ENCODE assay signal across 2 cellular contexts in genomic region chr2:85429924-85430289, GRCh38.
TF ChIP-seq lines count a peak whose summit lies in the region.

No MANE protein-coding gene starts in this region.

TF ChIP-seq in A549, 52 proteins besides CTCF, POLR2A, EP300 and RAD21:
- no peak for TF ChIP-seq MAFK (IDR thresholded peaks at IDR 0.05; ENCODE audit: partially characterized antibody)
- no peak for TF ChIP-seq MAX (IDR thresholded peaks at IDR 0.05)
- TF ChIP-seq CHD2 (IDR thresholded peaks at IDR 0.05; ENCODE audit: low read length, partially characterized antibody), result no peak
- TF ChIP-seq USF2 (IDR thresholded peaks at IDR 0.05), result no peak
- no peak for TF ChIP-seq HES2 (IDR thresholded peaks at IDR 0.05)
- no peak for TF ChIP-seq NFE2L2 (conservative IDR thresholded peaks at IDR 0.05; ENCODE audit: low read length)
- TF ChIP-seq JUN (IDR thresholded peaks at IDR 0.05), result no peak
- TF ChIP-seq TFCP2L1 (CRISPR knock-in tag; IDR thresholded peaks at IDR 0.05), result no peak
- TF ChIP-seq SMC3 (IDR thresholded peaks at IDR 0.05), result no peak
- no peak for TF ChIP-seq ZNF302 (CRISPR knock-in tag; IDR thresholded peaks at IDR 0.05)
- TF ChIP-seq CHD4 (IDR thresholded peaks at IDR 0.05; ENCODE audit: borderline replicate concordance), result no peak
- TF ChIP-seq ELK1 (IDR thresholded peaks at IDR 0.05; ENCODE audit: low read depth, low read length), result no peak
- TF ChIP-seq ESRRA (IDR thresholded peaks at IDR 0.05; ENCODE audit: borderline replicate concordance, low read length), result no peak
- no peak for TF ChIP-seq POLR2AphosphoS2 (conservative IDR thresholded peaks at IDR 0.05; ENCODE audit: low read length)
- TF ChIP-seq FOXS1 (CRISPR knock-in tag; IDR thresholded peaks at IDR 0.05), result no peak
- TF ChIP-seq GATA3 (IDR thresholded peaks at IDR 0.05; ENCODE audit: borderline replicate concordance), result no peak
- no peak for TF ChIP-seq EHMT2 (IDR thresholded peaks at IDR 0.05; ENCODE audit: low read depth)
- TF ChIP-seq PHF8 (IDR thresholded peaks at IDR 0.05; ENCODE audit: borderline replicate concordance, low read depth), result no peak
- TF ChIP-seq KDM5A (IDR thresholded peaks at IDR 0.05), result no peak
- no peak for TF ChIP-seq RNF2 (IDR thresholded peaks at IDR 0.05; ENCODE audit: borderline replicate concordance, low read depth)

TF ChIP-seq in GM12878, 131 proteins besides CTCF, POLR2A, EP300 and RAD21:
- no peak for TF ChIP-seq SMC3 (IDR thresholded peaks at IDR 0.05; ENCODE audit: borderline replicate concordance, low read length)
- TF ChIP-seq YY1 (IDR thresholded peaks at IDR 0.05; ENCODE audit: low read depth, low read length), result no peak
- TF ChIP-seq E2F8 (IDR thresholded peaks at IDR 0.05; ENCODE audit: low read depth, partially characterized antibody), result no peak
- TF ChIP-seq ZBTB11 (CRISPR knock-in tag; IDR thresholded peaks at IDR 0.05), result no peak
- no peak for TF ChIP-seq JUND (IDR thresholded peaks at IDR 0.05; ENCODE audit: low read depth, low read length)
- no peak for TF ChIP-seq MYB (IDR thresholded peaks at IDR 0.05; ENCODE audit: borderline replicate concordance, low read depth, low read length)
- no peak for TF ChIP-seq E2F4 (IDR thresholded peaks at IDR 0.05; ENCODE audit: low read depth, low read length)
- TF ChIP-seq SIX5 (IDR thresholded peaks at IDR 0.05; ENCODE audit: low read depth, low read length, severe bottlenecking), result no peak
- TF ChIP-seq E4F1 (IDR thresholded peaks at IDR 0.05; ENCODE audit: borderline replicate concordance, partially characterized antibody), result no peak
- TF ChIP-seq ETV6 (conservative IDR thresholded peaks at IDR 0.05 in 1 of 2, IDR thresholded peaks at IDR 0.05 in 1 of 2; ENCODE audit: borderline replicate concordance in 1 of 2, low read depth in 1 of 2), result no peak
- TF ChIP-seq SUZ12 (IDR thresholded peaks at IDR 0.05; ENCODE audit: unreplicated experiment), result no peak
- TF ChIP-seq ATF3 (IDR thresholded peaks at IDR 0.05; ENCODE audit: borderline replicate concordance, extremely low read depth, low read depth, low read length), result no peak
- TF ChIP-seq ESRRA (IDR thresholded peaks at IDR 0.05; ENCODE audit: low read length), result no peak
- TF ChIP-seq POU2F2 (IDR thresholded peaks at IDR 0.05; ENCODE audit: borderline replicate concordance, low read depth, low read length), result no peak
- TF ChIP-seq NR2F1 (conservative IDR thresholded peaks at IDR 0.05), result no peak
- no peak for TF ChIP-seq MXI1 (IDR thresholded peaks at IDR 0.05; ENCODE audit: low read depth, low read length)
- no peak for TF ChIP-seq TCF3 (IDR thresholded peaks at IDR 0.05; ENCODE audit: borderline replicate concordance, insufficient read depth, low read depth, low read length)
- no peak for TF ChIP-seq WRNIP1 (IDR thresholded peaks at IDR 0.05; ENCODE audit: borderline replicate concordance, low read depth, low read length)
- no peak for TF ChIP-seq NFIC (IDR thresholded peaks at IDR 0.05; ENCODE audit: low read depth, low read length)
